8 cellular contexts compared by ENCODE assay signal in genomic region chr17:42677012-42677857, GRCh38. TPM values are rescaled to one million over a fixed set of nuclear protein-coding genes. Genes with fewer than 3 reads are reported as not detected.
DNase-seq lines count a peak whose midpoint lies in the region; ATAC-seq and TF ChIP-seq lines count a peak whose summit lies in the region.

No MANE protein-coding gene starts in this region.

- TF ChIP-seq CTCF in kidney epithelial cell (IDR thresholded peaks at IDR 0.05; ENCODE audit: insufficient read depth, low read length, poor library complexity, severe bottlenecking) = no peak

- H3K4me3 ChIP-seq in kidney epithelial cell (ENCODE audit: low read depth, low read length) = peak overlapping the region; percentile 89

- ATAC-seq in HG03442 (IDR thresholded peaks at IDR 0.05; ENCODE audit: unreplicated experiment) = peak; percentile 63

- DNase-seq in AML-193 (lab: John Stamatoyannopoulos, UW) = peak; percentile 99 to 100
- DNase-seq in GM19240 (ENCODE audit: insufficient read length, low spot score) = peak; percentile 99
- DNase-seq in NCI-H524 (lab: John Stamatoyannopoulos, UW) = peak; percentile 100
- DNase-seq in activated CD4-positive, alpha-beta T cell treated with anti-CD3 and anti-CD28 coated beads for 48 hours = peak; percentile 100
- peak; percentile 94 for DNase-seq in kidney epithelial cell (ENCODE audit: low read depth)
- DNase-seq in stimulated activated CD4-positive, alpha-beta T cell treated with anti-CD3 and anti-CD28 coated beads, Interleukin-15, amount 100 ng/mL, for 1 hour (ENCODE audit: low read depth in 1 of 2, low spot score in 1 of 2) = peak; percentile 91 to 96

- H3K27me3 ChIP-seq in kidney epithelial cell (ENCODE audit: control insufficient read depth, insufficient read depth, low read length) = no peaks in the 10 kb centered on the region

- H3K36me3 ChIP-seq in kidney epithelial cell (ENCODE audit: control insufficient read depth, insufficient read depth, low read length) = peaks cover 2% of the 10 kb centered on the region

- peak overlapping the region; percentile 94 for H3K27ac ChIP-seq in cingulate gyrus (ENCODE audit: low read depth, low read length)

RNA-seq across cellular contexts. Expression of gene PLEKHH3, which starts 0.4 kb away (rescaled TPM):
- total RNA-seq in kidney epithelial cell = 10.2 and 11.2 TPM in 2 replicates

RNA-seq across cellular contexts. Expression of gene CCR10, which starts 4.4 kb away (rescaled TPM):
- 3.1 and 8.9 TPM in 2 replicates for total RNA-seq in kidney epithelial cell

RNA-seq across cellular contexts. Expression of gene CNTNAP1, which starts 5.1 kb away (rescaled TPM):
- total RNA-seq in kidney epithelial cell = 5.8 and 7.0 TPM in 2 replicates

RNA-seq across cellular contexts. Expression of gene TUBG2, which starts 18.2 kb away (rescaled TPM):
- 11.3 and 15.0 TPM in 2 replicates for total RNA-seq in kidney epithelial cell

Comparison
In these comparisons a context has a peak if more than half of its experiments do, and no peak if none do; other contexts are left out.
1. Peak in every context shown above with its lines: DNase-seq, ATAC-seq, H3K4me3 ChIP-seq and H3K27ac ChIP-seq.